18 cellular contexts compared by ENCODE assay signal in genomic region chr5:145996135-145996534, GRCh38.
DNase-seq lines count a peak whose midpoint lies in the region; ATAC-seq and TF ChIP-seq lines count a peak whose summit lies in the region.
"Had no signal": no experiment of that assay in that cellular context is flagged by ENCODE, and none has a peak within 500 bp of the region (broad histone marks: within the 10 kb centered on the region; RNA-seq: fewer than 3 reads in every experiment).

No MANE protein-coding gene starts in this region.

- H3K4me1 Mint-ChIP-seq in stimulated activated effector memory CD8-positive, alpha-beta T cell treated with anti-CD3 and anti-CD28 coated beads, Interleukin-12 subunit alpha, Interleukin-12 subunit beta, amount 100 ng/mL, for 72 hours, result no peaks in the 10 kb centered on the region
- H3K4me1 Mint-ChIP-seq: GM23338 had no signal

- H3K4me3 Mint-ChIP-seq in stimulated activated effector memory CD8-positive, alpha-beta T cell treated with anti-CD3 and anti-CD28 coated beads, Interleukin-12 subunit alpha, Interleukin-12 subunit beta, amount 100 ng/mL, for 72 hours, result no peak overlapping the region
- H3K4me3 Mint-ChIP-seq: GM23338 had no signal

- TF ChIP-seq CTCF in NB4 (IDR thresholded peaks at IDR 0.05; ENCODE audit: low read depth, low read length) (no peak), fibroblast of pulmonary artery (IDR thresholded peaks at IDR 0.05; ENCODE audit: low read length, missing control alignments) (no peak)

- ATAC-seq in HG02973 (IDR thresholded peaks at IDR 0.05; ENCODE audit: unreplicated experiment) (no peak), HG03520 (IDR thresholded peaks at IDR 0.05; ENCODE audit: unreplicated experiment) (no peak)
- ATAC-seq in stimulated activated effector memory CD8-positive, alpha-beta T cell treated with anti-CD3 and anti-CD28 coated beads, Interleukin-12 subunit alpha, Interleukin-12 subunit beta, amount 100 ng/mL, for 72 hours, result no peak
- ATAC-seq: GM12878, GM23338, HCT116 had no signal

- H3K27ac Mint-ChIP-seq in stimulated activated effector memory CD8-positive, alpha-beta T cell treated with anti-CD3 and anti-CD28 coated beads, Interleukin-12 subunit alpha, Interleukin-12 subunit beta, amount 100 ng/mL, for 72 hours, result no peak overlapping the region
- H3K27ac Mint-ChIP-seq: GM23338 had no signal

- DNase-seq in AML-193 (lab: John Stamatoyannopoulos, UW), result peak; percentile 44 to 51
- DNase-seq in NB4 (ENCODE audit: low read depth), result peak; percentile 74
- DNase-seq in SKM-1 treated with dmso at 0.1 percent for 144 hours (lab: John Stamatoyannopoulos, UW; ENCODE audit: unreplicated experiment), result peak; percentile 71
- DNase-seq in fibroblast of pulmonary artery (ENCODE audit: low read depth), result peak; percentile 6
- no peak for DNase-seq in NCI-H2081 treated with DMSO at 0.1 percent for 48 hours (lab: John Stamatoyannopoulos, UW)
- no peak for DNase-seq in stimulated activated effector memory CD8-positive, alpha-beta T cell treated with anti-CD3 and anti-CD28 coated beads, Interleukin-12 subunit alpha, Interleukin-12 subunit beta, amount 100 ng/mL, for 72 hours (ENCODE audit: low spot score in 2 of 2)
- DNase-seq: DND-41, NCI-H1417, NCI-H187 treated with DMSO at 0.1 percent for 48 hours, NCI-H446 treated with DMSO at 0.1 percent for 48 hours, NCI-H774, Right ventricle myocardium superior had no signal

- TF ChIP-seq POLR2A in NB4 (IDR thresholded peaks at IDR 0.05; ENCODE audit: extremely low read depth, insufficient read length), result no peak

- H3K9me3 Mint-ChIP-seq in stimulated activated effector memory CD8-positive, alpha-beta T cell treated with anti-CD3 and anti-CD28 coated beads, Interleukin-12 subunit alpha, Interleukin-12 subunit beta, amount 100 ng/mL, for 72 hours, result peaks cover 9% of the 10 kb centered on the region

- no peaks in the 10 kb centered on the region for H3K36me3 Mint-ChIP-seq in stimulated activated effector memory CD8-positive, alpha-beta T cell treated with anti-CD3 and anti-CD28 coated beads, Interleukin-12 subunit alpha, Interleukin-12 subunit beta, amount 100 ng/mL, for 72 hours

- no peak overlapping the region for H3K4me3 ChIP-seq in NB4 (ENCODE audit: low read depth, low read length)
- no peak overlapping the region for H3K4me3 ChIP-seq in fibroblast of pulmonary artery (replicated peaks; ENCODE audit: low read depth, low read length)
- H3K4me3 ChIP-seq: BLaER1 treated with 17β-estradiol and CSF1 and Interleukin-3, amounts not matched to agents 10 nM and 100 nM; GM12878; GM23338 had no signal

Comparison
In these comparisons a context has a peak if more than half of its experiments do, and no peak if none do; other contexts are left out.
1. DNase-seq: peak in AML-193 (2 of 2), NB4 (single experiment), SKM-1 treated with dmso at 0.1 percent for 144 hours (single experiment) and fibroblast of pulmonary artery (single experiment); none in NCI-H2081 treated with DMSO at 0.1 percent for 48 hours (single experiment) and stimulated activated effector memory CD8-positive, alpha-beta T cell treated with anti-CD3 and anti-CD28 coated beads, Interleukin-12 subunit alpha, Interleukin-12 subunit beta, amount 100 ng/mL, for 72 hours (0 of 2).